ENCODE assay signal across 25 cellular contexts in genomic region chr11:985435-985834, GRCh38. TPM values are rescaled to one million over a fixed set of nuclear protein-coding genes. Genes with fewer than 3 reads are reported as not detected.
DNase-seq lines count a peak whose midpoint lies in the region; ATAC-seq, FAIRE-seq and TF ChIP-seq lines count a peak whose summit lies in the region.
"Had no signal": no experiment of that assay in that cellular context is flagged by ENCODE, and none has a peak within 500 bp of the region (broad histone marks: within the 10 kb centered on the region; RNA-seq: fewer than 3 reads in every experiment).

No MANE protein-coding gene starts in this region.

- H3K27me3 Mint-ChIP-seq in Caco-2 (ENCODE audit: insufficient read depth, unreplicated experiment): no peaks in the 10 kb centered on the region

- H3K36me3 Mint-ChIP-seq in Caco-2 (ENCODE audit: insufficient read depth, unreplicated experiment): peaks cover 85% of the 10 kb centered on the region

- POLR2A ChIA-PET in Caco-2 (lab: Charles Lee): no interaction called here

- no peaks in the 10 kb centered on the region for H3K4me1 Mint-ChIP-seq in Caco-2 (ENCODE audit: low read depth, unreplicated experiment)

- H3K36me3 ChIP-seq in Caco-2 (ENCODE audit: control insufficient read depth, insufficient read depth, low read length): peaks cover 4% of the 10 kb centered on the region
- H3K36me3 ChIP-seq in colonic mucosa: peaks cover 5% of the 10 kb centered on the region
- peaks cover 91% of the 10 kb centered on the region for H3K36me3 ChIP-seq in lower lobe of right lung
- H3K36me3 ChIP-seq in small intestine (ENCODE audit: control insufficient read depth in 2 of 2, insufficient read depth in 2 of 2, low read length in 2 of 2): peaks cover 25 to 40% of the 10 kb centered on the region in 2 donors
- peaks cover 0 to 69% of the 10 kb centered on the region in 2 donors for H3K36me3 ChIP-seq in vagina
- no peaks in the 10 kb centered on the region for H3K36me3 ChIP-seq in ovary

- no peak overlapping the region for H3K4me3 ChIP-seq in Caco-2 (ENCODE audit: low read depth, low read length)
- no peak overlapping the region for H3K4me3 ChIP-seq in colonic mucosa
- no peak overlapping the region for H3K4me3 ChIP-seq in lower lobe of right lung
- no peak overlapping the region for H3K4me3 ChIP-seq in small intestine (ENCODE audit: low read depth in 1 of 2, low read length in 2 of 2)
- H3K4me3 ChIP-seq in vagina: no peak overlapping the region
- no peak overlapping the region for H3K4me3 ChIP-seq in ovary
- H3K4me3 ChIP-seq: BLaER1 treated with 17β-estradiol and CSF1 and Interleukin-3, amounts not matched to agents 10 nM and 100 nM; GM23248; HAP-1 had no signal

- no peaks in the 10 kb centered on the region for H3K9me3 Mint-ChIP-seq in Caco-2 (ENCODE audit: unreplicated experiment)
- H3K9me3 Mint-ChIP-seq: CD8-positive, alpha-beta T cell had no signal

- H3K9me3 ChIP-seq in Caco-2 (no peaks in the 10 kb centered on the region), colonic mucosa (no peaks in the 10 kb centered on the region), lower lobe of right lung (no peaks in the 10 kb centered on the region), small intestine (ENCODE audit: control insufficient read depth, low read depth) (no peaks in the 10 kb centered on the region), vagina (no peaks in the 10 kb centered on the region), ovary (no peaks in the 10 kb centered on the region)
- H3K9me3 ChIP-seq: BLaER1 treated with 17β-estradiol and CSF1 and Interleukin-3, amounts not matched to agents 10 nM and 100 nM; HAP-1 had no signal

- peak overlapping the region; percentile 7 for H3K27ac Mint-ChIP-seq in Caco-2 (ENCODE audit: unreplicated experiment)
- H3K27ac Mint-ChIP-seq: CD8-positive, alpha-beta T cell had no signal

- FAIRE-seq in small intestine (lab: Jason Lieb, UNC): no peak
- FAIRE-seq in frontal cortex (lab: Jason Lieb, UNC): no peak
- FAIRE-seq: D721Med, HepG2 had no signal

- peak; percentile 65 to 72 for ATAC-seq in lower lobe of right lung
- ATAC-seq: CD8-positive, alpha-beta T cell; HepG2; Panc1; SK-N-SH treated with all-trans-retinoic acid at 6 μM for 48 hours had no signal

- intact Hi-C loops in Caco-2 (cut with micrococcal nuclease; ENCODE audit: unreplicated experiment): loop anchor here (10.0 kb wide), 1 partner anchor 59 kb away; no protein-coding TSS in a partner anchor
- intact Hi-C loops in colonic mucosa (cut with DNase I): no loop called here
- intact Hi-C loops in lower lobe of right lung (cut with DNase I): no loop called here
- intact Hi-C loops in vagina (cut with DNase I): no loop called here
- intact Hi-C loops in ovary (cut with DNase I): no loop called here

- TF ChIP-seq CTCF in Caco-2 (IDR thresholded peaks at IDR 0.05; ENCODE audit: insufficient read depth in 1 of 2, low read depth in 1 of 2, low read length in 1 of 2, severe bottlenecking in 1 of 2, unreplicated experiment in 1 of 2) (no peak), colonic mucosa (IDR thresholded peaks at IDR 0.05) (no peak), lower lobe of right lung (IDR thresholded peaks at IDR 0.05) (no peak), vagina (IDR thresholded peaks at IDR 0.05) (no peak), ovary (IDR thresholded peaks at IDR 0.05) (no peak)

- H3K4me3 Mint-ChIP-seq in Caco-2 (ENCODE audit: unreplicated experiment): no peak overlapping the region
- H3K4me3 Mint-ChIP-seq: CD8-positive, alpha-beta T cell had no signal

- peaks cover 11% of the 10 kb centered on the region for H3K4me1 ChIP-seq in Caco-2
- peaks cover 4% of the 10 kb centered on the region for H3K4me1 ChIP-seq in colonic mucosa
- H3K4me1 ChIP-seq in lower lobe of right lung: peaks cover 40% of the 10 kb centered on the region
- H3K4me1 ChIP-seq in small intestine (ENCODE audit: control insufficient read depth in 2 of 2, insufficient read depth in 1 of 2, low read depth in 1 of 2, low read length in 1 of 2): no peaks in the 10 kb centered on the region
- peaks cover 5% of the 10 kb centered on the region for H3K4me1 ChIP-seq in vagina
- no peaks in the 10 kb centered on the region for H3K4me1 ChIP-seq in ovary (ENCODE audit: insufficient read depth)
- H3K4me1 ChIP-seq: HAP-1 had no signal

- DNase-seq in Caco-2 (no peak), colonic mucosa (peak; percentile 54), lower lobe of right lung (peak; percentile 76), small intestine (peak; percentile 33), frontal cortex (ENCODE audit: low spot score in 2 of 2) (no peak), vagina (ENCODE audit: extremely low spot score in 2 of 2) (no peak), ovary (no peak)
- no peak for DNase-seq in stimulated activated CD4-positive, alpha-beta T cell treated with anti-CD3 and anti-CD28 coated beads, Interleukin-12 subunit alpha, Interleukin-12 subunit beta, amount 100 ng/mL, for 4 hours
- DNase-seq: CD8-positive, alpha-beta T cell; DMS79 treated with DMSO at 0.1 percent for 48 hours; GM23248; KBM-7; NCI-H1092 treated with DMSO at 0.1 percent for 48 hours; NCI-H2029 treated with DMSO at 0.1 percent for 48 hours; NCI-H2171; NCI-H345; NCI-H524 treated with DMSO at 0.1 percent for 48 hours; NCI-H82 had no signal

- WGBS in small intestine, 3 donors: 37 to 75% (median 48%) methylated on average over 21 of the region's 21 CpGs
- WGBS in ovary, 3 donors: 85 to 90% (median 87%) methylated on average over 21 of the region's 21 CpGs

- no peak for TF ChIP-seq POLR2A in vagina (IDR thresholded peaks at IDR 0.05)
- TF ChIP-seq POLR2A in ovary (IDR thresholded peaks at IDR 0.05): no peak

- no TSS peak for BruUV-seq in Caco-2 (replicated peaks; lab: Mats Ljungman, UMichigan)

- H3K9ac ChIP-seq in colonic mucosa (ENCODE audit: low read depth in 2 of 2, low read length in 2 of 2): no peak overlapping the region
- H3K9ac ChIP-seq: BLaER1 treated with 17β-estradiol and CSF1 and Interleukin-3, amounts not matched to agents 10 nM and 100 nM; GM23248 had no signal

- H3K27ac ChIP-seq in colonic mucosa (no peak overlapping the region), lower lobe of right lung (no peak overlapping the region), small intestine (ENCODE audit: low read depth in 1 of 2, low read length in 1 of 2) (no peak overlapping the region), vagina (no peak overlapping the region), ovary (no peak overlapping the region)
- H3K27ac ChIP-seq: BLaER1 treated with 17β-estradiol and CSF1 and Interleukin-3, amounts not matched to agents 10 nM and 100 nM; GM23248; HL-60 had no signal

- H3K27me3 ChIP-seq in Caco-2 (replicated peaks; ENCODE audit: control insufficient read depth, insufficient read depth, low read length): no peaks in the 10 kb centered on the region
- H3K27me3 ChIP-seq in colonic mucosa: no peaks in the 10 kb centered on the region
- H3K27me3 ChIP-seq in lower lobe of right lung (ENCODE audit: low read depth): no peaks in the 10 kb centered on the region
- H3K27me3 ChIP-seq in small intestine (ENCODE audit: control insufficient read depth in 2 of 2, insufficient read depth in 2 of 2, low read length in 2 of 2): no peaks in the 10 kb centered on the region
- H3K27me3 ChIP-seq in vagina: no peaks in the 10 kb centered on the region
- no peaks in the 10 kb centered on the region for H3K27me3 ChIP-seq in ovary
- H3K27me3 ChIP-seq: BLaER1 treated with 17β-estradiol and CSF1 and Interleukin-3, amounts not matched to agents 10 nM and 100 nM had no signal

- no peak for TF ChIP-seq EP300 in ovary (IDR thresholded peaks at IDR 0.05)

- CTCF ChIA-PET in Caco-2 (lab: Charles Lee): no interaction called here

RNA-seq across cellular contexts. Expression of gene MUC6, which starts 51.1 kb away (rescaled TPM):
- total RNA-seq in Caco-2 (2022): not detected in 2 replicates
- under 1 TPM in 1 of 2 donors, not detected in 1; 0.10 TPM for total RNA-seq in colonic mucosa
- 0.09 TPM for total RNA-seq in lower lobe of right lung
- polyA plus RNA-seq in small intestine: under 1 TPM in 2 of 3 donors, not detected in 1; 0.22 to 0.34 TPM
- not detected for total RNA-seq in frontal cortex
- total RNA-seq in vagina: not detected
- 1 to 10 TPM in 1 of 7 donors, under 1 TPM in 5, not detected in 1; 0.23 to 7.2 (median 0.41) TPM for total RNA-seq in ovary
- under 1 TPM; 0.02 to 0.06 TPM for polyA plus RNA-seq in ovary
- total RNA-seq: CD8-positive, alpha-beta T cell; GM23248; HepG2 had no signal
- polyA plus RNA-seq: GM23248, HepG2 had no signal

RNA-seq across cellular contexts. Expression of gene AP2A2, which starts 59.8 kb away (rescaled TPM):
- 122 and 130 TPM in 2 replicates for total RNA-seq in Caco-2 (2022)
- 10 to 100 TPM; 69.4 to 72.5 TPM for total RNA-seq in colonic mucosa
- total RNA-seq in lower lobe of right lung: 130 TPM
- polyA plus RNA-seq in small intestine: 10 to 100 TPM; 30.5 to 47.2 (median 42.7) TPM
- 34.6 TPM for total RNA-seq in frontal cortex
- total RNA-seq in vagina: 58.7 TPM
- total RNA-seq in ovary: 10 to 100 TPM; 27.7 to 80.1 (median 54.0) TPM
- 100 to 1,000 TPM in 1 of 2 donors, 10 to 100 TPM in 1; 31.1 to 151 TPM for polyA plus RNA-seq in ovary

Comparison
In these comparisons a context has a peak if more than half of its experiments do, and no peak if none do; other contexts are left out.
1. DNase-seq: peak in colonic mucosa (single experiment), lower lobe of right lung (single experiment) and small intestine (single experiment); none in Caco-2 (0 of 2), frontal cortex (0 of 2), vagina (0 of 2), ovary (0 of 5) and stimulated activated CD4-positive, alpha-beta T cell treated with anti-CD3 and anti-CD28 coated beads, Interleukin-12 subunit alpha, Interleukin-12 subunit beta, amount 100 ng/mL, for 4 hours (single experiment).